ENCODE assay signal across 1 cellular context in the genomic region with DNA sequence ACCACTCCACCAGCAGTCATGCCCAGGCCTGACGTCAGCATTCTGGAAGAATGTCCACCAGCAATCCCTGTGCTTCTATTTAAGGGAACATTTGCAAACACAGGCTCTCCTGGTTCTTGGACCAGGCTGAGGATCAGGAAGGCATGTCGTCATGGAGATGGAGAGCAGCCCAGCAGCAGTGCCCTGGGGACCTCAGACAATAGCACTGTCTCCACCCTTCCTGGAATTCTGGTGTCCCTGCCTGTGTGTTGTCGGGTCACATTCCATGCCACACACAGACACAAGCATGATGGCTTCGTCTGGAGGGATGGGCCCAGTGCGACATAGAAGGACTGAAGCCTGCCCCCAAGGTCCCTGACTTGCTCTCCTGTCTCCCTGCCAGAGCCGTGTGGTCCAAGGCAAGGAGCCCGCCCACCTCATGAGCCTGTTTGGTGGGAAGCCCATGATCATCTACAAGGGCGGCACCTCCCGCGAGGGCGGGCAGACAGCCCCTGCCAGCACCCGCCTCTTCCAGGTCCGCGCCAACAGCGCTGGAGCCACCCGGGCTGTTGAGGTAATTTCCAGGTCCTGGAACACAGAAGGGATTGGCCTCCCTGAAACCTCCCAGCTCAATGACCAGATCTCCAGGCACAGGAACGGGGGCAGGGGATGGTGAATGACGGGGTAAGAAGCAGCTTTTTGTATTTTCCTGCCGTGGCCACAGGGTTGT.
TF ChIP-seq lines count a peak whose summit lies in the region.

No MANE protein-coding gene starts in this region.

TF ChIP-seq in WTC11, 78 proteins besides CTCF, POLR2A, EP300 and RAD21 (continued from another document):
- TF ChIP-seq, protein P1, sequence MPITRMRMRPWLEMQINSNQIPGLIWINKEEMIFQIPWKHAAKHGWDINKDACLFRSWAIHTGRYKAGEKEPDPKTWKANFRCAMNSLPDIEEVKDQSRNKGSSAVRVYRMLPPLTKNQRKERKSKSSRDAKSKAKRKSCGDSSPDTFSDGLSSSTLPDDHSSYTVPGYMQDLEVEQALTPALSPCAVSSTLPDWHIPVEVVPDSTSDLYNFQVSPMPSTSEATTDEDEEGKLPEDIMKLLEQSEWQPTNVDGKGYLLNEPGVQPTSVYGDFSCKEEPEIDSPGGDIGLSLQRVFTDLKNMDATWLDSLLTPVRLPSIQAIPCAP (CRISPR knock-in tag; IDR thresholded peaks at IDR 0.05), result no peak
- TF ChIP-seq, protein P2, sequence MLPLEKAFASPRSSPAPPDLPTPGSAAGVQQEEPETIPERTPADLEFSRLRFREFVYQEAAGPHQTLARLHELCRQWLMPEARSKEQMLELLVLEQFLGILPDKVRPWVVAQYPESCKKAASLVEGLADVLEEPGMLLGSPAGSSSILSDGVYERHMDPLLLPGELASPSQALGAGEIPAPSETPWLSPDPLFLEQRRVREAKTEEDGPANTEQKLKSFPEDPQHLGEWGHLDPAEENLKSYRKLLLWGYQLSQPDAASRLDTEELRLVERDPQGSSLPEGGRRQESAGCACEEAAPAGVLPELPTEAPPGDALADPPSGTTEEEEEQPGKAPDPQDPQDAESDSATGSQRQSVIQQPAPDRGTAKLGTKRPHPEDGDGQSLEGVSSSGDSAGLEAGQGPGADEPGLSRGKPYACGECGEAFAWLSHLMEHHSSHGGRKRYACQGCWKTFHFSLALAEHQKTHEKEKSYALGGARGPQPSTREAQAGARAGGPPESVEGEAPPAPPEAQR (CRISPR knock-in tag; IDR thresholded peaks at IDR 0.05), result no peak
- TF ChIP-seq RORB (CRISPR knock-in tag; IDR thresholded peaks at IDR 0.05) (no peak), ELF4 (CRISPR knock-in tag; IDR thresholded peaks at IDR 0.05; ENCODE audit: low read depth) (no peak), AR (CRISPR knock-in tag; IDR thresholded peaks at IDR 0.05) (no peak), ATF1 (CRISPR knock-in tag; IDR thresholded peaks at IDR 0.05) (no peak), ZNF263 (CRISPR knock-in tag; IDR thresholded peaks at IDR 0.05; ENCODE audit: low read depth) (no peak), SP1 (CRISPR knock-in tag; conservative IDR thresholded peaks at IDR 0.05) (no peak), MYBL2 (CRISPR knock-in tag; IDR thresholded peaks at IDR 0.05) (no peak)
TF ChIP-seq in WTC11: peak in this region for 0.
